ENCODE assay signal across 8 cellular contexts in the genomic region with DNA sequence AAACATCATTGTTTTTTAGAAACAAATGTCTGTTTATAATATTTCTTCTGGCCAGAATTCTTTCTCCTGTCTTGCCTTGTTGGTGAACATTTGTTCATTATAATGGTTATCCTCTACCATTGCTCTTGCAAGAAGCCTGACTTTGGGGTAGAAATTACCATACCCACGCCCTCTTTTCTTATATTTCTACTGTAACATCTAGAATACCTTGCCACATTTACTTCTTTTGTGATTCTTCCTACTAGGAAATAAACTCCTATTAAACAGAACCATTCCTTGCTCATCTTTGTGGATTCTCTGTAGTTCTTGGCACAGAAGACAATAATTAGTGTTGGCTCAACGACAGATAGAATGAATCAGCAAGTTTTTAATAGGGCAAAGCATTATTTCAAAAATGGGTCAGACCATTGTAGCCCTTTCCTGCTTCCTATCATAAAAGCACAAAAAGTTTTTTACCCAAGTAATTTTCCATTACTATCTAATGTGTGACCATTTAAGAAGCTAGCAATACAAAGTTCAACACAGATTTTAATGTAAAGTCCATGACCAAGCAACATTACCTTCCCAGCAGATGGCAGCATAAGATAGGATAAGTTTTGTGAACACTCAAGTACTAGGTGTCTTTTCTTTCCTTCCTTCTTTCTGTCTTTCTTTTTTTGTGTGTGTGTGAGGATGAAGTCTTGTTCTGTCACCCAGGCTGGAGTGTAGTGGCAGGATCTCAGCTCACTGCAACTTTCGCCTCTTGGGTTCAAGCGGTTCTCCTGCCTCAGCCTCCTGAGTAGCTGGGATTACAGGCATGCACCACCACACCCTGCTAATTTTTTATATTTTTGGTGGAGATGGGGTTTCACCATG.
DNase-seq lines count a peak whose midpoint lies in the region; ATAC-seq and TF ChIP-seq lines count a peak whose summit lies in the region.

No MANE protein-coding gene starts in this region.

- DNase-seq in NCI-H1694 treated with DMSO at 0.1 percent for 48 hours (lab: John Stamatoyannopoulos, UW), result peak; percentile 88
- peak; percentile 75 for DNase-seq in foreskin melanocyte
- DNase-seq in psoas muscle, result no peak
- no peak for DNase-seq in HPDE6-E6E7 (ENCODE audit: extremely low spot score)
- no peak for DNase-seq in activated CD4-positive, alpha-beta memory T cell treated with anti-CD3 and anti-CD28 coated beads, Interleukin-2, amount 10 ng/mL, durations not matched to agents 7 days and 5 days

- no peak overlapping the region for H3K4me3 Mint-ChIP-seq in activated CD4-positive, alpha-beta memory T cell treated with anti-CD3 and anti-CD28 coated beads, Interleukin-2, amount 10 ng/mL, durations not matched to agents 7 days and 5 days

- H3K79me2 ChIP-seq in SU-DHL-6 (ENCODE audit: insufficient read depth, low read length), result no peaks in the 10 kb centered on the region

- POLR2A ChIA-PET in activated CD4-positive, alpha-beta memory T cell treated with anti-CD3 and anti-CD28 coated beads, Interleukin-2, amount 10 ng/mL, durations not matched to agents 7 days and 5 days (lab: Charles Lee), result no interaction called here

- CTCF ChIA-PET in activated CD4-positive, alpha-beta memory T cell treated with anti-CD3 and anti-CD28 coated beads, Interleukin-2, amount 10 ng/mL, durations not matched to agents 7 days and 5 days (lab: Charles Lee), result interaction anchor here (0.7 kb wide), 1 partner anchor 10 kb away, joined by 3 read pairs; no protein-coding TSS in a partner anchor

- H3K9me3 ChIP-seq in SU-DHL-6 (ENCODE audit: insufficient read depth, low read length) (no peaks in the 10 kb centered on the region), psoas muscle (no peaks in the 10 kb centered on the region)

- peak; percentile 88 for ATAC-seq in HG02759 (IDR thresholded peaks at IDR 0.05; ENCODE audit: unreplicated experiment)
- ATAC-seq in psoas muscle, result peak; percentile 61 to 90 (median 72)

- H3K4me1 ChIP-seq in psoas muscle, result peaks cover 11% of the 10 kb centered on the region

- H3K9me3 Mint-ChIP-seq in activated CD4-positive, alpha-beta memory T cell treated with anti-CD3 and anti-CD28 coated beads, Interleukin-2, amount 10 ng/mL, durations not matched to agents 7 days and 5 days, result no peaks in the 10 kb centered on the region

- H3K9ac ChIP-seq in SU-DHL-6 (ENCODE audit: low read length), result no peak overlapping the region

- no peaks in the 10 kb centered on the region for H3K9me2 ChIP-seq in SU-DHL-6 (replicated peaks; ENCODE audit: insufficient read depth, low read length)

- no peaks in the 10 kb centered on the region for H3K36me3 Mint-ChIP-seq in activated CD4-positive, alpha-beta memory T cell treated with anti-CD3 and anti-CD28 coated beads, Interleukin-2, amount 10 ng/mL, durations not matched to agents 7 days and 5 days (ENCODE audit: low read depth)

- H3K27ac Mint-ChIP-seq in activated CD4-positive, alpha-beta memory T cell treated with anti-CD3 and anti-CD28 coated beads, Interleukin-2, amount 10 ng/mL, durations not matched to agents 7 days and 5 days, result no peak overlapping the region

- H3K4me2 ChIP-seq in SU-DHL-6 (ENCODE audit: low read depth, low read length, poor library complexity, severe bottlenecking), result no peak overlapping the region

- no peaks in the 10 kb centered on the region for H3K27me3 Mint-ChIP-seq in activated CD4-positive, alpha-beta memory T cell treated with anti-CD3 and anti-CD28 coated beads, Interleukin-2, amount 10 ng/mL, durations not matched to agents 7 days and 5 days

- H3K4me1 Mint-ChIP-seq in activated CD4-positive, alpha-beta memory T cell treated with anti-CD3 and anti-CD28 coated beads, Interleukin-2, amount 10 ng/mL, durations not matched to agents 7 days and 5 days, result no peaks in the 10 kb centered on the region

- H3K4me3 ChIP-seq in SU-DHL-6 (ENCODE audit: insufficient read depth, low read length, poor library complexity, severe bottlenecking), result no peak overlapping the region
- H3K4me3 ChIP-seq in psoas muscle, result no peak overlapping the region

- intact Hi-C loops in psoas muscle (cut with DNase I), result loop anchor here in 1 of 2 donors (10.0 kb wide), 2 partner anchors 455 to 515 kb away; no protein-coding TSS in a partner anchor

- H3K36me3 ChIP-seq in SU-DHL-6 (ENCODE audit: low read length) (no peaks in the 10 kb centered on the region), psoas muscle (ENCODE audit: insufficient read depth in 1 of 2, low read depth in 1 of 2) (no peaks in the 10 kb centered on the region)

- H2AFZ ChIP-seq in SU-DHL-6 (ENCODE audit: low read depth, low read length, severe bottlenecking), result no peak overlapping the region

- no peaks in the 10 kb centered on the region for H4K20me1 ChIP-seq in SU-DHL-6 (ENCODE audit: low read depth, low read length)

- H3K27me3 ChIP-seq in SU-DHL-6 (ENCODE audit: low read length) (no peaks in the 10 kb centered on the region), psoas muscle (ENCODE audit: insufficient read depth in 3 of 3, low read length in 2 of 3) (no peaks in the 10 kb centered on the region)

- TF ChIP-seq CTCF in GM12873 (IDR thresholded peaks at IDR 0.05; ENCODE audit: insufficient read depth, low read depth, low read length, missing control alignments) (peak; percentile 49), SU-DHL-6 (IDR thresholded peaks at IDR 0.05; ENCODE audit: insufficient read depth, low read length, poor library complexity, severe bottlenecking) (peak; percentile 34), psoas muscle (IDR thresholded peaks at IDR 0.05) (peak; percentile 57)

- H3K27ac ChIP-seq in SU-DHL-6 (ENCODE audit: low read depth, low read length) (no peak overlapping the region), psoas muscle (no peak overlapping the region)

- WGBS in psoas muscle, 3 donors, result 61 to 67% (median 63%) methylated on average over 4 of the region's 4 CpGs

- no peaks in the 10 kb centered on the region for H3F3A ChIP-seq in SU-DHL-6 (ENCODE audit: insufficient read depth)

Comparison
In these comparisons a context has a peak if more than half of its experiments do, and no peak if none do; other contexts are left out.
1. DNase-seq: peak in NCI-H1694 treated with DMSO at 0.1 percent for 48 hours (single experiment) and foreskin melanocyte (single experiment); none in psoas muscle (0 of 2), HPDE6-E6E7 (single experiment) and activated CD4-positive, alpha-beta memory T cell treated with anti-CD3 and anti-CD28 coated beads, Interleukin-2, amount 10 ng/mL, durations not matched to agents 7 days and 5 days (single experiment).
2. Peak in every context shown above with its lines, with median percentiles within 50 percentile points of each other: CTCF ChIP-seq.